ENCODE assay signal across 16 cellular contexts in the genomic region with DNA sequence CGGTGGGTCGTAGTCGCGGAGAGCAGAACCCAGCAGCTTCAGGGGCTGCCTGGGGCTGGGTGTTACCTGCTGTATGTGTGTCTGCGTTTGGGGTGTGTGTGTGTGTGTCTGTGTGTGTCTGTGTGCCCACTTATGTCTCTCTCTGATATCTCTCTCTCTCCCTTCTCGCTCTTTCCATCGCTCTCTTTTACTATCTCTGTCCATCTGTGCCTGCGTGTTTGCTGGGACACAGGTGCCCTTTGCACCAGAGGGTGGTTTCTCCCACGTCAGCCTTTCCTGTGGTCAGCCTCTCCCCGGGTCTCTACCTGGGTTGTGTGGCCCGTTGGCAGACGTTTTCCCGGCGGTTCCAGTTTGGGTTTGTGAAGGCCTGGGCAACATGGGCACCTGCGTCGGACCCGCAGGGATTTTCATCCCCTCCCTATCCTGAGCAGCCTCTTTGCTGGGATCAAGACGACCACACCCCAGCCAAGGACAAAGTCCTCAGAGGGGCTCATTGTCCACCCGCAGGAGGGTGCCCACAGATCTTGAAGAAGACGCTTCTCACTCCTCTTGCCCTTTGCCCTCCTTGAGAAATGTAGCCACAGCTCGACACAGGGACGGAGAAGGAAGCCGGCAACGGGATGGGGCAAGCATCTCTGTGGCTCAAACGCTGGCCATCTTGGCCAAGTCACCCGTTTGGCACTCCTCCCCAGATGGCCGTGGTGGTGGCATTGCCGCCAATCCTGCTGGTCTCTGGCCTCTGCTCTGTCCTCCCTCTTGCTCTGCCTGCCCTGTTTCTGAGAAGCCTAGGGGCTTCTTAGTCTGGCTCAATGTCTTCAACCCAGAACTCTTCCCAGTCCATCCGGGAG. TPM values are rescaled to one million over a fixed set of nuclear protein-coding genes. Genes with fewer than 3 reads are reported as not detected.
DNase-seq lines count a peak whose midpoint lies in the region; ATAC-seq and TF ChIP-seq lines count a peak whose summit lies in the region.
"Had no signal": no experiment of that assay in that cellular context is flagged by ENCODE, and none has a peak within 500 bp of the region (broad histone marks: within the 10 kb centered on the region; RNA-seq: fewer than 3 reads in every experiment).

No MANE protein-coding gene starts in this region.

- H3K27ac ChIP-seq in dorsolateral prefrontal cortex: peak overlapping the region in 2 of 59 donors; percentile 60
- H3K27ac ChIP-seq: pancreas had no signal

- H3K36me3 Mint-ChIP-seq in activated CD8-positive, alpha-beta memory T cell treated with anti-CD3 and anti-CD28 coated beads, Interleukin-2, amount 10 ng/mL, durations not matched to agents 7 days and 5 days: peaks cover 9% of the 10 kb centered on the region
- H3K36me3 Mint-ChIP-seq in nephron (ENCODE audit: low read depth): peaks cover 50% of the 10 kb centered on the region
- peaks cover 9% of the 10 kb centered on the region for H3K36me3 Mint-ChIP-seq in type B pancreatic cell
- H3K36me3 Mint-ChIP-seq in effector memory CD8-positive, alpha-beta T cell (ENCODE audit: insufficient read depth): no peaks in the 10 kb centered on the region

- ATAC-seq in activated CD8-positive, alpha-beta memory T cell treated with anti-CD3 and anti-CD28 coated beads, Interleukin-2, amount 10 ng/mL, durations not matched to agents 7 days and 5 days: no peak
- no peak for ATAC-seq in effector memory CD8-positive, alpha-beta T cell (replicated peaks)

- peaks cover 7% of the 10 kb centered on the region for H3K9me3 Mint-ChIP-seq in activated CD8-positive, alpha-beta memory T cell treated with anti-CD3 and anti-CD28 coated beads, Interleukin-2, amount 10 ng/mL, durations not matched to agents 7 days and 5 days (ENCODE audit: low read depth)
- H3K9me3 Mint-ChIP-seq in nephron (peaks cover 45% of the 10 kb centered on the region), type B pancreatic cell (no peaks in the 10 kb centered on the region)
- H3K9me3 Mint-ChIP-seq in effector memory CD8-positive, alpha-beta T cell: peaks cover 3 to 16% of the 10 kb centered on the region in 2 donors

- DNase-seq in activated CD8-positive, alpha-beta memory T cell treated with anti-CD3 and anti-CD28 coated beads, Interleukin-2, amount 10 ng/mL, durations not matched to agents 7 days and 5 days: peak; percentile 26
- DNase-seq in activated CD8-positive, alpha-beta memory T cell treated with anti-CD3 and anti-CD28 coated beads for 24 hours: no peak
- DNase-seq in dorsolateral prefrontal cortex (peak in 1 of 10 donors; percentile 40), type B pancreatic cell (ENCODE audit: extremely low spot score, unreplicated experiment) (peak; percentile 63), glomerular visceral epithelial cell (ENCODE audit: extremely low spot score) (no peak)
- DNase-seq in effector memory CD8-positive, alpha-beta T cell: no peak
- DNase-seq in stimulated activated CD4-positive, alpha-beta T cell treated with anti-CD3 and anti-CD28 coated beads, Interleukin-4, amount 100 ng/mL, for 1 hour: no peak
- DNase-seq: activated CD4-positive, CD25-positive, alpha-beta regulatory T cell treated with anti-CD3 and anti-CD28 coated beads, Interleukin-2, amount 50 U/mL, for 72 hours; activated naive CD4-positive, alpha-beta T cell treated with anti-CD3 and anti-CD28 coated beads for 36 hours; CD4-positive, alpha-beta memory T cell; DND-41; NCI-H146; NCI-H446 treated with DMSO at 0.1 percent for 48 hours; SHP77 treated with DMSO at 0.1 percent for 48 hours had no signal

- H3K4me3 ChIP-seq in dorsolateral prefrontal cortex: peak overlapping the region; percentile 51 to 81 (median 71)

- H3K4me1 Mint-ChIP-seq in activated CD8-positive, alpha-beta memory T cell treated with anti-CD3 and anti-CD28 coated beads, Interleukin-2, amount 10 ng/mL, durations not matched to agents 7 days and 5 days: no peaks in the 10 kb centered on the region
- H3K4me1 Mint-ChIP-seq in nephron (no peaks in the 10 kb centered on the region), type B pancreatic cell (ENCODE audit: unreplicated experiment) (no peaks in the 10 kb centered on the region)
- H3K4me1 Mint-ChIP-seq in effector memory CD8-positive, alpha-beta T cell (ENCODE audit: low read depth in 2 of 2): no peaks in the 10 kb centered on the region
- H3K4me1 Mint-ChIP-seq: CD4-positive, alpha-beta memory T cell had no signal

- no peak for TF ChIP-seq CTCF in dorsolateral prefrontal cortex (IDR thresholded peaks at IDR 0.05 in 54 of 56, conservative IDR thresholded peaks at IDR 0.05 in 2 of 56; ENCODE audit: low read depth in 1 of 56, partially characterized antibody in 56 of 56)
- no peak for TF ChIP-seq CTCF in nephron (IDR thresholded peaks at IDR 0.05; ENCODE audit: unreplicated experiment in 3 of 3)
- TF ChIP-seq CTCF in type B pancreatic cell (conservative IDR thresholded peaks at IDR 0.05): no peak

- H3K4me3 Mint-ChIP-seq in activated CD8-positive, alpha-beta memory T cell treated with anti-CD3 and anti-CD28 coated beads, Interleukin-2, amount 10 ng/mL, durations not matched to agents 7 days and 5 days: no peak overlapping the region
- H3K4me3 Mint-ChIP-seq in nephron (peak overlapping the region in 2 of 3 experiments; percentile 87 to 90), type B pancreatic cell (peak overlapping the region; percentile 89)
- H3K4me3 Mint-ChIP-seq in effector memory CD8-positive, alpha-beta T cell: no peak overlapping the region
- H3K4me3 Mint-ChIP-seq: activated naive CD4-positive, alpha-beta T cell treated with anti-CD3 and anti-CD28 coated beads for 36 hours had no signal

- intact Hi-C loops in dorsolateral prefrontal cortex (cut with DNase I): no loop called here

- no peak overlapping the region for H3K27ac Mint-ChIP-seq in activated CD8-positive, alpha-beta memory T cell treated with anti-CD3 and anti-CD28 coated beads, Interleukin-2, amount 10 ng/mL, durations not matched to agents 7 days and 5 days
- H3K27ac Mint-ChIP-seq in nephron (peak overlapping the region in 2 of 3 experiments; percentile 34 to 75), type B pancreatic cell (peak overlapping the region; percentile 55)
- H3K27ac Mint-ChIP-seq in effector memory CD8-positive, alpha-beta T cell: no peak overlapping the region
- H3K27ac Mint-ChIP-seq: activated naive CD4-positive, alpha-beta T cell treated with anti-CD3 and anti-CD28 coated beads for 36 hours; CD4-positive, alpha-beta memory T cell had no signal

- CTCF ChIA-PET in activated CD8-positive, alpha-beta memory T cell treated with anti-CD3 and anti-CD28 coated beads, Interleukin-2, amount 10 ng/mL, durations not matched to agents 7 days and 5 days (lab: Charles Lee): no interaction called here

- H3K27me3 Mint-ChIP-seq in activated CD8-positive, alpha-beta memory T cell treated with anti-CD3 and anti-CD28 coated beads, Interleukin-2, amount 10 ng/mL, durations not matched to agents 7 days and 5 days: no peaks in the 10 kb centered on the region
- H3K27me3 Mint-ChIP-seq in nephron (ENCODE audit: low read depth) (no peaks in the 10 kb centered on the region), type B pancreatic cell (no peaks in the 10 kb centered on the region)
- no peaks in the 10 kb centered on the region for H3K27me3 Mint-ChIP-seq in effector memory CD8-positive, alpha-beta T cell

- no peaks in the 10 kb centered on the region for H3K27me3 ChIP-seq in dorsolateral prefrontal cortex
- H3K27me3 ChIP-seq: pancreas had no signal

RNA-seq across cellular contexts. Expression of a gene that starts 43.3 kb away (rescaled TPM):
- total RNA-seq in activated CD8-positive, alpha-beta memory T cell treated with anti-CD3 and anti-CD28 coated beads, Interleukin-2, amount 10 ng/mL, durations not matched to agents 7 days and 5 days: 10 to 100 TPM; 55.1 to 75.6 TPM
- total RNA-seq in dorsolateral prefrontal cortex (100 to 1,000 TPM in 1 of 120 experiments, 10 to 100 TPM in 119; 35.9 to 116 (median 55.5) TPM), type B pancreatic cell (ENCODE audit: low replicate concordance) (92.6 and 110 TPM in 2 replicates)

RNA-seq across cellular contexts. Expression of a gene that starts 43.8 kb away (rescaled TPM):
- total RNA-seq in activated CD8-positive, alpha-beta memory T cell treated with anti-CD3 and anti-CD28 coated beads, Interleukin-2, amount 10 ng/mL, durations not matched to agents 7 days and 5 days: 1 to 10 TPM; 1.6 to 2.3 TPM
- 10 to 100 TPM in 117 of 120 experiments, 1 to 10 TPM in 3; 9.6 to 25.4 (median 14.5) TPM for total RNA-seq in dorsolateral prefrontal cortex
- total RNA-seq in type B pancreatic cell (ENCODE audit: low replicate concordance): 5.6 and 6.8 TPM in 2 replicates

Comparison
In these comparisons a context has a peak if more than half of its experiments do, and no peak if none do; other contexts are left out.
1. DNase-seq: peak in activated CD8-positive, alpha-beta memory T cell treated with anti-CD3 and anti-CD28 coated beads, Interleukin-2, amount 10 ng/mL, durations not matched to agents 7 days and 5 days (single experiment) and type B pancreatic cell (single experiment); none in activated CD8-positive, alpha-beta memory T cell treated with anti-CD3 and anti-CD28 coated beads for 24 hours (single experiment), glomerular visceral epithelial cell (single experiment), effector memory CD8-positive, alpha-beta T cell (0 of 3) and stimulated activated CD4-positive, alpha-beta T cell treated with anti-CD3 and anti-CD28 coated beads, Interleukin-4, amount 100 ng/mL, for 1 hour (single experiment).
2. H3K27ac Mint-ChIP-seq: peak in nephron (2 of 3) and type B pancreatic cell (single experiment); none in activated CD8-positive, alpha-beta memory T cell treated with anti-CD3 and anti-CD28 coated beads, Interleukin-2, amount 10 ng/mL, durations not matched to agents 7 days and 5 days (single experiment) and effector memory CD8-positive, alpha-beta T cell (0 of 2).
3. H3K4me3 Mint-ChIP-seq: peak in nephron (2 of 3) and type B pancreatic cell (single experiment); none in activated CD8-positive, alpha-beta memory T cell treated with anti-CD3 and anti-CD28 coated beads, Interleukin-2, amount 10 ng/mL, durations not matched to agents 7 days and 5 days (single experiment) and effector memory CD8-positive, alpha-beta T cell (0 of 2).